ENCODE assay signal across 1 cellular context in genomic region chr18:3015203-3015590, GRCh38.
TF ChIP-seq lines count a peak whose summit lies in the region.

No MANE protein-coding gene starts in this region.

TF ChIP-seq in GM23338, 12 proteins besides CTCF, POLR2A, EP300 and RAD21 (continued from another document):
- TF ChIP-seq ZNF462 (CRISPR knock-in tag; IDR thresholded peaks at IDR 0.05) = no peak
- TF ChIP-seq STAT1 (IDR thresholded peaks at IDR 0.05; ENCODE audit: unreplicated experiment) = no peak
- TF ChIP-seq CREB1 (CRISPR knock-in tag; IDR thresholded peaks at IDR 0.05; ENCODE audit: low read depth) = no peak
- TF ChIP-seq EZH2 (IDR thresholded peaks at IDR 0.05; ENCODE audit: low read depth, unreplicated experiment) = no peak
- no peak for TF ChIP-seq POLR2AphosphoS5 (IDR thresholded peaks at IDR 0.05; ENCODE audit: low read depth)
- no peak for TF ChIP-seq EZH2phosphoT487 (IDR thresholded peaks at IDR 0.05; ENCODE audit: unreplicated experiment)
- no peak for TF ChIP-seq ZNF331 (CRISPR knock-in tag; IDR thresholded peaks at IDR 0.05; ENCODE audit: low read depth)
- no peak for TF ChIP-seq JUNB (IDR thresholded peaks at IDR 0.05; ENCODE audit: unreplicated experiment)
- no peak for TF ChIP-seq ZNF114 (CRISPR knock-in tag; IDR thresholded peaks at IDR 0.05)
- no peak for TF ChIP-seq NANOG (IDR thresholded peaks at IDR 0.05; ENCODE audit: borderline replicate concordance)
